In the genomic region with DNA sequence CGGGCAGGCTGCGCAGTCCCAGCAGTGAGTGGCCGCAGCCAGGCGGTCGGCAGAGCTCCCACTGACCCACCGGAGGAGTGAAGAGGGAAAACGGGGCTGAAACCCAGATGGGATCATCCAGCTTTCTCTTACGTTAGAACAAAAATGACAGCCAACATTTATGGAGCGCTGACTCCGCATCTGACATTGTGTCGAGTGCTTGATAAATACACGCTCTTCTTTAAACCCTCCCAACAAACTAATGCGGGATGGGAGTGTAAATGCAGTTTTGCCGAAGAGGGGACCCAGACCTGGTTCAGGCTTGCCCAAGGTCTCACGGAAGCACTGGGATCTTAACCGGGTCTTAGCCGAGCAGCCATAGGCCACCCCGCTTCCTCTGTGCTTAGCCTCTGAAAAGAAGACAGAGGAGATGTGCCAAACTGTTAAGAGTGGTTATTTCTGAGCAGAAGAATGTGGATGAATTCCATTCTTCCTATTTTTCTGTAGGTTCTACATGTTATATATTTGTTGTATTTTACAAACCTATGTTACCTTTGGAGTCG, we compare ENCODE assay signal across 8 cellular contexts. TPM values are rescaled to one million over a fixed set of nuclear protein-coding genes. Genes with fewer than 3 reads are reported as not detected.
DNase-seq lines count a peak whose midpoint lies in the region; ATAC-seq, FAIRE-seq and TF ChIP-seq lines count a peak whose summit lies in the region.

No MANE protein-coding gene starts in this region.

- 0 out of 2 replicates have a peak, but pooled peaks cover 5% of the 10 kb centered on the region for H3F3A ChIP-seq in SU-DHL-6 (ENCODE audit: insufficient read depth)

- H3K27ac ChIP-seq in SU-DHL-6 (ENCODE audit: low read depth, low read length) (no peak overlapping the region), right cardiac atrium (ENCODE audit: low read length) (no peak overlapping the region)

- no peaks in the 10 kb centered on the region for H3K79me2 ChIP-seq in SU-DHL-6 (ENCODE audit: insufficient read depth, low read length)

- no peaks in the 10 kb centered on the region for H4K20me1 ChIP-seq in SU-DHL-6 (ENCODE audit: low read depth, low read length)

- no peak for TF ChIP-seq POLR2A in GM12892 (IDR thresholded peaks at IDR 0.05; ENCODE audit: low read depth, low read length)

- no peaks in the 10 kb centered on the region for H3K9me3 ChIP-seq in SU-DHL-6 (ENCODE audit: insufficient read depth, low read length)
- H3K9me3 ChIP-seq in right cardiac atrium (ENCODE audit: control insufficient read depth, low read length), result no peaks in the 10 kb centered on the region

- no peaks in the 10 kb centered on the region for H3K9me2 ChIP-seq in SU-DHL-6 (replicated peaks; ENCODE audit: insufficient read depth, low read length)

- no peak for TF ChIP-seq CTCF in SU-DHL-6 (IDR thresholded peaks at IDR 0.05; ENCODE audit: insufficient read depth, low read length, poor library complexity, severe bottlenecking)

- peak overlapping the region; percentile 43 for H3K9ac ChIP-seq in SU-DHL-6 (ENCODE audit: low read length)

- H3K4me1 ChIP-seq in right cardiac atrium (ENCODE audit: control insufficient read depth, insufficient read depth, low read length), result peaks cover 2% of the 10 kb centered on the region

- H3K4me2 ChIP-seq in SU-DHL-6 (ENCODE audit: low read depth, low read length, poor library complexity, severe bottlenecking), result peak overlapping the region; percentile 60

- DNase-seq in GM12892 (ENCODE audit: insufficient read length) (no peak), right cardiac atrium (no peak), skeletal muscle cell (ENCODE audit: low read depth) (no peak), NCI-H187 (lab: John Stamatoyannopoulos, UW) (no peak), NCI-H1092 (lab: John Stamatoyannopoulos, UW) (no peak)

- peak overlapping the region; percentile 46 for H3K4me3 ChIP-seq in SU-DHL-6 (ENCODE audit: insufficient read depth, low read length, poor library complexity, severe bottlenecking)
- peak overlapping the region; percentile 47 for H3K4me3 ChIP-seq in right cardiac atrium (ENCODE audit: low read length)
- peak overlapping the region; percentile 48 for H3K4me3 ChIP-seq in skeletal muscle cell (ENCODE audit: low read depth, low read length)

- 42% methylated on average over 19 of the region's 19 CpGs for WGBS in right cardiac atrium

- intact Hi-C loops in right cardiac atrium (cut with DNase I), result loop anchor here in 1 of 4 donors (5.0 kb wide), 1 partner anchor 70 kb away; no protein-coding TSS in a partner anchor

- H3K27me3 ChIP-seq in SU-DHL-6 (ENCODE audit: low read length), result no peaks in the 10 kb centered on the region
- no peaks in the 10 kb centered on the region for H3K27me3 ChIP-seq in right cardiac atrium (ENCODE audit: control insufficient read depth, insufficient read depth)

- peak overlapping the region; percentile 81 for H2AFZ ChIP-seq in SU-DHL-6 (ENCODE audit: low read depth, low read length, severe bottlenecking)

- ATAC-seq in right cardiac atrium (peak in 1 of 2 donors; percentile 26), HG03378 (IDR thresholded peaks at IDR 0.05; ENCODE audit: unreplicated experiment) (no peak), HG03025 (IDR thresholded peaks at IDR 0.05; ENCODE audit: low FRiP score, unreplicated experiment) (no peak)

- peak; percentile 40 for FAIRE-seq in GM12892 (lab: Jason Lieb, UNC)

- no peaks in the 10 kb centered on the region for H3K36me3 ChIP-seq in SU-DHL-6 (ENCODE audit: low read length)

RNA-seq across cellular contexts. Expression of gene GRHL3, which starts 3.5 kb away (rescaled TPM):
- 0.28 TPM for polyA plus RNA-seq in GM12892 (2012; ENCODE audit: missing spikeins)
- total RNA-seq in right cardiac atrium, result 1 to 10 TPM in 1 of 4 donors, under 1 TPM in 2, not detected in 1; 0.39 to 1.7 (median 0.85) TPM
- polyA plus RNA-seq in right cardiac atrium, result not detected
